In the genomic region with DNA sequence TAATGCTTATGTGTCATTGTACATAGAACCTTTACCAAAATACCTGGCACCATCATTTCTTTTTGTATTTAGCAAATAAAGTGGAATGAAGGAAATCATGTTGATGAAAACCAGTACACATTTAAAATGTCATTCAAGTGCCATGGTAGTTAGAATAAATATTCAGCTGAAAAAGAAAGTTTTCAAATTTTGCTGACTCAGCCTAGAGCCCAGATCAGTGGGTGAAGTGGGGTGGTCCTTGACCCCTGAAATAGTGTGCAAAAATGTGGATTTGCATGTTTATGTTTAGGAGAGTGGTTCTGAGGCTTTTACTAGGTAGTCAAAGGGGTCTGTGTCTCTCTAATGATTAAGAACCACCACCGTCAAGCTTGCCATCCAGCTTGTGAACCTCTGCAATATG, we compare ENCODE assay signal across 7 cellular contexts.
"Had no signal": no experiment of that assay in that cellular context is flagged by ENCODE, and none has a peak within 500 bp of the region (broad histone marks: within the 10 kb centered on the region; RNA-seq: fewer than 3 reads in every experiment).

No MANE protein-coding gene starts in this region.

- ATAC-seq: GM23338, HCT116 had no signal

- H3K36me3 ChIP-seq: HAP-1 had no signal

- H2AFZ ChIP-seq: GM23338 had no signal

- H3K4me2 ChIP-seq: GM23338 had no signal

- DNase-seq: H7, HFFc6, KG1 had no signal

- H3K4me3 ChIP-seq: GM23338, HAP-1 had no signal

- H3K9me3 ChIP-seq: HAP-1 had no signal

- H3K27ac ChIP-seq: HL-60 had no signal
